Comparison of ENCODE assay signal across 9 cellular contexts in genomic region chr6:113551168-113551567, GRCh38.
"Had no signal": no experiment of that assay in that cellular context is flagged by ENCODE, and none has a peak within 500 bp of the region (broad histone marks: within the 10 kb centered on the region; RNA-seq: fewer than 3 reads in every experiment).

No MANE protein-coding gene starts in this region.

- H3K27ac ChIP-seq: GM23248 had no signal

- H2AFZ ChIP-seq: GM23248, GM23338 had no signal

- H3K9me3 ChIP-seq: HAP-1 had no signal

- DNase-seq: GM23248, GOT3, H7, H9, HCEC 1CT, HFFc6 had no signal

- H3K4me3 ChIP-seq: GM23248, GM23338, HAP-1 had no signal

- H3K4me1 ChIP-seq: HAP-1 had no signal

- H3K4me2 ChIP-seq: GM23338 had no signal

- H3K9ac ChIP-seq: GM23248 had no signal

- ATAC-seq: GM23338, HCT116 had no signal

- H3K36me3 ChIP-seq: HAP-1 had no signal
